ENCODE assay signal across 28 cellular contexts in genomic region chr16:47084198-47084597, GRCh38.
"Had no signal": no experiment of that assay in that cellular context is flagged by ENCODE, and none has a peak within 500 bp of the region (broad histone marks: within the 10 kb centered on the region; RNA-seq: fewer than 3 reads in every experiment).

No MANE protein-coding gene starts in this region.

- H3K27me3 Mint-ChIP-seq: dendritic cell treated with granulocyte-macrophage colony-stimulating factor and Interleukin-4, amounts not matched to agents 40 ng/mL and 50 ng/mL, for 4 days; effector memory CD8-positive, alpha-beta T cell had no signal

- DNase-seq: colonic mucosa; cortex of kidney; dermis blood vessel endothelial cell; dorsolateral prefrontal cortex; effector CD4-positive, alpha-beta T cell; effector CD8-positive, alpha-beta T cell; effector memory CD4-positive, alpha-beta T cell; effector memory CD8-positive, alpha-beta T cell; endodermal cell; erythroblast; esophagus squamous epithelium; foreskin fibroblast; foreskin keratinocyte; foreskin melanocyte; gastrocnemius medialis; glutamatergic neuron; heart left ventricle; heart right ventricle had no signal

- H3K9me3 ChIP-seq: colonic mucosa, esophagus muscularis mucosa, esophagus squamous epithelium, gastrocnemius medialis, gastroesophageal sphincter, heart left ventricle, heart right ventricle had no signal

- H3K4me3 Mint-ChIP-seq: dendritic cell treated with granulocyte-macrophage colony-stimulating factor and Interleukin-4, amounts not matched to agents 40 ng/mL and 50 ng/mL, for 4 days; effector memory CD8-positive, alpha-beta T cell; endodermal cell had no signal

- H3K4me1 Mint-ChIP-seq: endodermal cell had no signal

- H3K4me1 ChIP-seq: colonic mucosa, esophagus muscularis mucosa, esophagus squamous epithelium, foreskin keratinocyte, gastrocnemius medialis, gastroesophageal sphincter, heart right ventricle had no signal

- FAIRE-seq: colon, endometrium, endothelial cell of umbilical vein, frontal cortex had no signal

- H3K9me3 Mint-ChIP-seq: dendritic cell treated with granulocyte-macrophage colony-stimulating factor and Interleukin-4, amounts not matched to agents 40 ng/mL and 50 ng/mL, for 4 days; effector memory CD8-positive, alpha-beta T cell had no signal

- ATAC-seq: effector memory CD8-positive, alpha-beta T cell; esophagus mucosa; foreskin keratinocyte; gastrocnemius medialis; gastroesophageal sphincter; heart left ventricle; heart right ventricle had no signal

- H3K4me3 ChIP-seq: colonic mucosa, coronary artery, dorsolateral prefrontal cortex, esophagus muscularis mucosa, esophagus squamous epithelium, gastrocnemius medialis, gastroesophageal sphincter, heart left ventricle, heart right ventricle had no signal

- H3K36me3 ChIP-seq: colonic mucosa, esophagus muscularis mucosa, esophagus squamous epithelium, gastrocnemius medialis, gastroesophageal sphincter had no signal

- H3K27ac ChIP-seq: colonic mucosa, coronary artery, dorsolateral prefrontal cortex, epithelial cell of prostate, esophagus muscularis mucosa, esophagus squamous epithelium, foreskin keratinocyte, gastrocnemius medialis, gastroesophageal sphincter, heart left ventricle, heart right ventricle had no signal

- H3K27me3 ChIP-seq: colonic mucosa, dorsolateral prefrontal cortex, esophagus muscularis mucosa, esophagus squamous epithelium, foreskin keratinocyte, gastrocnemius medialis, gastroesophageal sphincter, heart left ventricle, heart right ventricle had no signal

- H3K27ac Mint-ChIP-seq: dendritic cell treated with granulocyte-macrophage colony-stimulating factor and Interleukin-4, amounts not matched to agents 40 ng/mL and 50 ng/mL, for 4 days; effector memory CD8-positive, alpha-beta T cell; endodermal cell had no signal
